1 cellular context compared by ENCODE assay signal in the genomic region with DNA sequence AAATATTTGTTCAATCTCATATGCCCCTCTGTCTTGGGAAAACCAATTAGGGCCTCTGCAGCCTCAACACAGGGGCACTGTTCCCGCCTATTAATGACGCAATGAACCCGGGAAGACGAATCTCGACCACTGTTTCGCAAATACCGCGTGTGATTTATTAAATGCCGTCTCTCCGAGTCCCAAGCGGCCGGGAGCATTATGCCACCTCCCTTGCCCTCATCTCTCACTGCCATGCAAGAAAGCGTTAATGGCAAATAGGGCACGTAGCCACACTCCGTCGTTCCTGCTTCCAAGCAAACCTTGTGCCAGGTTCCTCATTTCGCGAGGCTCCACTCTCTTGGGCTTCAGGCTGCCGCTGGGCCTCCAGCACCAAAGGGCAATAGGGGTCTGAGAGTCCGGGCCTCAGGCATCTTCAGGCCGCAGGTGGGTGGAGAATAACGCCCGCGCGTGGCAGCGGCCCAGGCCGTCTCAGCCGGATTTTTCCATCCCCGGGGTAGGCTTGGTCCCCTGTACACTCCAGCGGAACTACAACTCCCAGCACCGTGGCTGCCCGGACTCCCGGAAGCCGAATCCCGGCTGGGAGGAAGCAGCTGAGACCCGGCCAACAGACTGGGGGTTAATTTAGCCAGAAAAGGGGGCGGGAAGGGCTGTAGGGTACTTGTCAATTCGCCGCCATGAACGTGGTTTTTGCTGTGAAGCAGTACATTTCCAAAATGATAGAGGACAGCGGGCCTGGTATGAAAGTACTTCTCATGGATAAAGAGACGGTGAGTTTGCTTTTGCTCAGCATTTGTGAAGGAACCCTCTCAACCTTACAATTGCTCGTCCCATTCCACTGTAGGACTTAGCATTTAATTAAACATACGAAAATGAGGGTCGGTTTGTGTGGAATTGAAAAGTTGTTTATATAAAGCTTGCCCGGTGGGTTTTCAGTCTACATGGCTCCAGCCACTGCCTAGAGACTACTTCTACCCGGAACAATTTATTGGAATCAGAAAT.
TF ChIP-seq lines count a peak whose summit lies in the region.

A gene with protein sequence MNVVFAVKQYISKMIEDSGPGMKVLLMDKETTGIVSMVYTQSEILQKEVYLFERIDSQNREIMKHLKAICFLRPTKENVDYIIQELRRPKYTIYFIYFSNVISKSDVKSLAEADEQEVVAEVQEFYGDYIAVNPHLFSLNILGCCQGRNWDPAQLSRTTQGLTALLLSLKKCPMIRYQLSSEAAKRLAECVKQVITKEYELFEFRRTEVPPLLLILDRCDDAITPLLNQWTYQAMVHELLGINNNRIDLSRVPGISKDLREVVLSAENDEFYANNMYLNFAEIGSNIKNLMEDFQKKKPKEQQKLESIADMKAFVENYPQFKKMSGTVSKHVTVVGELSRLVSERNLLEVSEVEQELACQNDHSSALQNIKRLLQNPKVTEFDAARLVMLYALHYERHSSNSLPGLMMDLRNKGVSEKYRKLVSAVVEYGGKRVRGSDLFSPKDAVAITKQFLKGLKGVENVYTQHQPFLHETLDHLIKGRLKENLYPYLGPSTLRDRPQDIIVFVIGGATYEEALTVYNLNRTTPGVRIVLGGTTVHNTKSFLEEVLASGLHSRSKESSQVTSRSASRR (plus strand): TSS at position 593 of the 999 bp plus-strand sequence. CDS start 82 bp downstream, at position 675.

TF ChIP-seq in K562, 482 proteins besides CTCF, POLR2A, EP300 and RAD21 (continued from another document and continues in another):
- TF ChIP-seq, protein P1, sequence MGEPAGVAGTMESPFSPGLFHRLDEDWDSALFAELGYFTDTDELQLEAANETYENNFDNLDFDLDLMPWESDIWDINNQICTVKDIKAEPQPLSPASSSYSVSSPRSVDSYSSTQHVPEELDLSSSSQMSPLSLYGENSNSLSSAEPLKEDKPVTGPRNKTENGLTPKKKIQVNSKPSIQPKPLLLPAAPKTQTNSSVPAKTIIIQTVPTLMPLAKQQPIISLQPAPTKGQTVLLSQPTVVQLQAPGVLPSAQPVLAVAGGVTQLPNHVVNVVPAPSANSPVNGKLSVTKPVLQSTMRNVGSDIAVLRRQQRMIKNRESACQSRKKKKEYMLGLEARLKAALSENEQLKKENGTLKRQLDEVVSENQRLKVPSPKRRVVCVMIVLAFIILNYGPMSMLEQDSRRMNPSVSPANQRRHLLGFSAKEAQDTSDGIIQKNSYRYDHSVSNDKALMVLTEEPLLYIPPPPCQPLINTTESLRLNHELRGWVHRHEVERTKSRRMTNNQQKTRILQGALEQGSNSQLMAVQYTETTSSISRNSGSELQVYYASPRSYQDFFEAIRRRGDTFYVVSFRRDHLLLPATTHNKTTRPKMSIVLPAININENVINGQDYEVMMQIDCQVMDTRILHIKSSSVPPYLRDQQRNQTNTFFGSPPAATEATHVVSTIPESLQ (CRISPR knock-in tag; IDR thresholded peaks at IDR 0.05), result no peak
- TF ChIP-seq RBM34 (IDR thresholded peaks at IDR 0.05; ENCODE audit: borderline replicate concordance, insufficient read depth, low read length), result no peak
- no peak for TF ChIP-seq FOSL1 (tag; conservative IDR thresholded peaks at IDR 0.05)
- peak; percentile 53 to 60; a peak in 3 of 4 replicates for TF ChIP-seq HDAC1 (IDR thresholded peaks at IDR 0.05)
- TF ChIP-seq HDGF (IDR thresholded peaks at IDR 0.05), result no peak
- peak; percentile 57; the same call in 1 of the 2 replicates for TF ChIP-seq ZSCAN29 (IDR thresholded peaks at IDR 0.05)
- TF ChIP-seq MAZ (CRISPR knock-in tag; conservative IDR thresholded peaks at IDR 0.05 in 1 of 2, IDR thresholded peaks at IDR 0.05 in 1 of 2), result peak; percentile 55 to 67
- TF ChIP-seq, protein P2, sequence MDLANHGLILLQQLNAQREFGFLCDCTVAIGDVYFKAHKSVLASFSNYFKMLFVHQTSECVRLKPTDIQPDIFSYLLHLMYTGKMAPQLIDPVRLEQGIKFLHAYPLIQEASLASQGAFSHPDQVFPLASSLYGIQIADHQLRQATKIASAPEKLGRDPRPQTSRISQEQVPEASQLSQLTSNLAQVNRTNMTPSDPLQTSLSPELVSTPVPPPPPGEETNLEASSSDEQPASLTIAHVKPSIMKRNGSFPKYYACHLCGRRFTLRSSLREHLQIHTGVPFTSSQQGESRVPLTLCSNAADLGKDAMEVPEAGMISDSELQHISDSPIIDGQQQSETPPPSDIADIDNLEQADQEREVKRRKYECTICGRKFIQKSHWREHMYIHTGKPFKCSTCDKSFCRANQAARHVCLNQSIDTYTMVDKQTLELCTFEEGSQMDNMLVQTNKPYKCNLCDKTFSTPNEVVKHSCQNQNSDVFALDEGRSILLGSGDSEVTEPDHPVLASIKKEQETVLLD (IDR thresholded peaks at IDR 0.05), result peak; percentile 39; the same call in 1 of the 2 replicates
- TF ChIP-seq, protein P3, sequence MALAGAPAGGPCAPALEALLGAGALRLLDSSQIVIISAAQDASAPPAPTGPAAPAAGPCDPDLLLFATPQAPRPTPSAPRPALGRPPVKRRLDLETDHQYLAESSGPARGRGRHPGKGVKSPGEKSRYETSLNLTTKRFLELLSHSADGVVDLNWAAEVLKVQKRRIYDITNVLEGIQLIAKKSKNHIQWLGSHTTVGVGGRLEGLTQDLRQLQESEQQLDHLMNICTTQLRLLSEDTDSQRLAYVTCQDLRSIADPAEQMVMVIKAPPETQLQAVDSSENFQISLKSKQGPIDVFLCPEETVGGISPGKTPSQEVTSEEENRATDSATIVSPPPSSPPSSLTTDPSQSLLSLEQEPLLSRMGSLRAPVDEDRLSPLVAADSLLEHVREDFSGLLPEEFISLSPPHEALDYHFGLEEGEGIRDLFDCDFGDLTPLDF (CRISPR knock-in tag; IDR thresholded peaks at IDR 0.05), result peak; percentile 89
- TF ChIP-seq TCF3 (CRISPR knock-in tag; IDR thresholded peaks at IDR 0.05), result 0 out of 2 replicates have a peak, but pooled peaks have one; percentile 11
- TF ChIP-seq SIX5 (IDR thresholded peaks at IDR 0.05; ENCODE audit: borderline replicate concordance in 1 of 2, insufficient read depth in 1 of 2, low read depth in 1 of 2, low read length in 2 of 2), result peak; percentile 67 to 70; a peak in 3 of 4 replicates
- TF ChIP-seq TSC22D4 (tag; IDR thresholded peaks at IDR 0.05), result no peak
- TF ChIP-seq KAT7 (CRISPR knock-in tag; IDR thresholded peaks at IDR 0.05; ENCODE audit: borderline replicate concordance), result peak; percentile 87; the same call in 1 of the 2 replicates
- TF ChIP-seq MTA1 (IDR thresholded peaks at IDR 0.05; ENCODE audit: borderline replicate concordance), result no peak; the same call in 1 of the 2 replicates
- TF ChIP-seq, protein P4, sequence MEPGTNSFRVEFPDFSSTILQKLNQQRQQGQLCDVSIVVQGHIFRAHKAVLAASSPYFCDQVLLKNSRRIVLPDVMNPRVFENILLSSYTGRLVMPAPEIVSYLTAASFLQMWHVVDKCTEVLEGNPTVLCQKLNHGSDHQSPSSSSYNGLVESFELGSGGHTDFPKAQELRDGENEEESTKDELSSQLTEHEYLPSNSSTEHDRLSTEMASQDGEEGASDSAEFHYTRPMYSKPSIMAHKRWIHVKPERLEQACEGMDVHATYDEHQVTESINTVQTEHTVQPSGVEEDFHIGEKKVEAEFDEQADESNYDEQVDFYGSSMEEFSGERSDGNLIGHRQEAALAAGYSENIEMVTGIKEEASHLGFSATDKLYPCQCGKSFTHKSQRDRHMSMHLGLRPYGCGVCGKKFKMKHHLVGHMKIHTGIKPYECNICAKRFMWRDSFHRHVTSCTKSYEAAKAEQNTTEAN (CRISPR knock-in tag; IDR thresholded peaks at IDR 0.05), result 0 out of 2 replicates have a peak, but pooled peaks have one; percentile 41
- TF ChIP-seq, protein P5, sequence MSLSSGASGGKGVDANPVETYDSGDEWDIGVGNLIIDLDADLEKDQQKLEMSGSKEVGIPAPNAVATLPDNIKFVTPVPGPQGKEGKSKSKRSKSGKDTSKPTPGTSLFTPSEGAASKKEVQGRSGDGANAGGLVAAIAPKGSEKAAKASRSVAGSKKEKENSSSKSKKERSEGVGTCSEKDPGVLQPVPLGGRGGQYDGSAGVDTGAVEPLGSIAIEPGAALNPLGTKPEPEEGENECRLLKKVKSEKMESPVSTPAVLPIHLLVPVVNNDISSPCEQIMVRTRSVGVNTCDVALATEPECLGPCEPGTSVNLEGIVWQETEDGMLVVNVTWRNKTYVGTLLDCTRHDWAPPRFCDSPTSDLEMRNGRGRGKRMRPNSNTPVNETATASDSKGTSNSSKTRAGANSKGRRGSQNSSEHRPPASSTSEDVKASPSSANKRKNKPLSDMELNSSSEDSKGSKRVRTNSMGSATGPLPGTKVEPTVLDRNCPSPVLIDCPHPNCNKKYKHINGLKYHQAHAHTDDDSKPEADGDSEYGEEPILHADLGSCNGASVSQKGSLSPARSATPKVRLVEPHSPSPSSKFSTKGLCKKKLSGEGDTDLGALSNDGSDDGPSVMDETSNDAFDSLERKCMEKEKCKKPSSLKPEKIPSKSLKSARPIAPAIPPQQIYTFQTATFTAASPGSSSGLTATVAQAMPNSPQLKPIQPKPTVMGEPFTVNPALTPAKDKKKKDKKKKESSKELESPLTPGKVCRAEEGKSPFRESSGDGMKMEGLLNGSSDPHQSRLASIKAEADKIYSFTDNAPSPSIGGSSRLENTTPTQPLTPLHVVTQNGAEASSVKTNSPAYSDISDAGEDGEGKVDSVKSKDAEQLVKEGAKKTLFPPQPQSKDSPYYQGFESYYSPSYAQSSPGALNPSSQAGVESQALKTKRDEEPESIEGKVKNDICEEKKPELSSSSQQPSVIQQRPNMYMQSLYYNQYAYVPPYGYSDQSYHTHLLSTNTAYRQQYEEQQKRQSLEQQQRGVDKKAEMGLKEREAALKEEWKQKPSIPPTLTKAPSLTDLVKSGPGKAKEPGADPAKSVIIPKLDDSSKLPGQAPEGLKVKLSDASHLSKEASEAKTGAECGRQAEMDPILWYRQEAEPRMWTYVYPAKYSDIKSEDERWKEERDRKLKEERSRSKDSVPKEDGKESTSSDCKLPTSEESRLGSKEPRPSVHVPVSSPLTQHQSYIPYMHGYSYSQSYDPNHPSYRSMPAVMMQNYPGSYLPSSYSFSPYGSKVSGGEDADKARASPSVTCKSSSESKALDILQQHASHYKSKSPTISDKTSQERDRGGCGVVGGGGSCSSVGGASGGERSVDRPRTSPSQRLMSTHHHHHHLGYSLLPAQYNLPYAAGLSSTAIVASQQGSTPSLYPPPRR (CRISPR knock-in tag; IDR thresholded peaks at IDR 0.05; ENCODE audit: borderline replicate concordance), result peak; percentile 98
- no peak for TF ChIP-seq NFXL1 (CRISPR knock-in tag; IDR thresholded peaks at IDR 0.05)
- TF ChIP-seq DDX20 (tag; IDR thresholded peaks at IDR 0.05; ENCODE audit: low read depth), result no peak
- TF ChIP-seq SMARCA5 (IDR thresholded peaks at IDR 0.05), result no peak
- TF ChIP-seq NFE2 (IDR thresholded peaks at IDR 0.05; ENCODE audit: low read depth), result no peak
- TF ChIP-seq, protein P6, sequence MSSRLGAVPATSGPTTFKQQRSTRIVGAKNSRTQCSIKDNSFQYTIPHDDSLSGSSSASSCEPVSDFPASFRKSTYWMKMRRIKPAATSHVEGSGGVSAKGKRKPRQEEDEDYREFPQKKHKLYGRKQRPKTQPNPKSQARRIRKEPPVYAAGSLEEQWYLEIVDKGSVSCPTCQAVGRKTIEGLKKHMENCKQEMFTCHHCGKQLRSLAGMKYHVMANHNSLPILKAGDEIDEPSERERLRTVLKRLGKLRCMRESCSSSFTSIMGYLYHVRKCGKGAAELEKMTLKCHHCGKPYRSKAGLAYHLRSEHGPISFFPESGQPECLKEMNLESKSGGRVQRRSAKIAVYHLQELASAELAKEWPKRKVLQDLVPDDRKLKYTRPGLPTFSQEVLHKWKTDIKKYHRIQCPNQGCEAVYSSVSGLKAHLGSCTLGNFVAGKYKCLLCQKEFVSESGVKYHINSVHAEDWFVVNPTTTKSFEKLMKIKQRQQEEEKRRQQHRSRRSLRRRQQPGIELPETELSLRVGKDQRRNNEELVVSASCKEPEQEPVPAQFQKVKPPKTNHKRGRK (tag; IDR thresholded peaks at IDR 0.05), result no peak
- TF ChIP-seq PHB (CRISPR knock-in tag; IDR thresholded peaks at IDR 0.05), result no peak
- TF ChIP-seq XRCC5 (IDR thresholded peaks at IDR 0.05; ENCODE audit: low read depth, low read length), result peak; percentile 71
- TF ChIP-seq MYNN (IDR thresholded peaks at IDR 0.05), result 0 out of 2 replicates have a peak, but pooled peaks have one; percentile 21
- no peak for TF ChIP-seq MYNN (CRISPR knock-in tag; IDR thresholded peaks at IDR 0.05)
- no peak for TF ChIP-seq KHSRP (IDR thresholded peaks at IDR 0.05)
- no peak for TF ChIP-seq ZNF212 (CRISPR knock-in tag; IDR thresholded peaks at IDR 0.05)
- peak; percentile 70 for TF ChIP-seq ETV5 (CRISPR knock-in tag; IDR thresholded peaks at IDR 0.05; ENCODE audit: low read depth)
- TF ChIP-seq, protein P7, sequence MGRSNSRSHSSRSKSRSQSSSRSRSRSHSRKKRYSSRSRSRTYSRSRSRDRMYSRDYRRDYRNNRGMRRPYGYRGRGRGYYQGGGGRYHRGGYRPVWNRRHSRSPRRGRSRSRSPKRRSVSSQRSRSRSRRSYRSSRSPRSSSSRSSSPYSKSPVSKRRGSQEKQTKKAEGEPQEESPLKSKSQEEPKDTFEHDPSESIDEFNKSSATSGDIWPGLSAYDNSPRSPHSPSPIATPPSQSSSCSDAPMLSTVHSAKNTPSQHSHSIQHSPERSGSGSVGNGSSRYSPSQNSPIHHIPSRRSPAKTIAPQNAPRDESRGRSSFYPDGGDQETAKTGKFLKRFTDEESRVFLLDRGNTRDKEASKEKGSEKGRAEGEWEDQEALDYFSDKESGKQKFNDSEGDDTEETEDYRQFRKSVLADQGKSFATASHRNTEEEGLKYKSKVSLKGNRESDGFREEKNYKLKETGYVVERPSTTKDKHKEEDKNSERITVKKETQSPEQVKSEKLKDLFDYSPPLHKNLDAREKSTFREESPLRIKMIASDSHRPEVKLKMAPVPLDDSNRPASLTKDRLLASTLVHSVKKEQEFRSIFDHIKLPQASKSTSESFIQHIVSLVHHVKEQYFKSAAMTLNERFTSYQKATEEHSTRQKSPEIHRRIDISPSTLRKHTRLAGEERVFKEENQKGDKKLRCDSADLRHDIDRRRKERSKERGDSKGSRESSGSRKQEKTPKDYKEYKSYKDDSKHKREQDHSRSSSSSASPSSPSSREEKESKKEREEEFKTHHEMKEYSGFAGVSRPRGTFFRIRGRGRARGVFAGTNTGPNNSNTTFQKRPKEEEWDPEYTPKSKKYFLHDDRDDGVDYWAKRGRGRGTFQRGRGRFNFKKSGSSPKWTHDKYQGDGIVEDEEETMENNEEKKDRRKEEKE (IDR thresholded peaks at IDR 0.05; ENCODE audit: borderline replicate concordance in 1 of 2, control insufficient read depth in 1 of 2, low read depth in 2 of 2, low read length in 1 of 2), result peak; percentile 48 to 85; a peak in 1 of 4 replicates
- TF ChIP-seq ZEB2 (IDR thresholded peaks at IDR 0.05), result peak; percentile 95
- TF ChIP-seq MXI1 (IDR thresholded peaks at IDR 0.05; ENCODE audit: low read depth, low read length), result peak; percentile 60; the same call in 1 of the 2 replicates
- TF ChIP-seq, protein P8, sequence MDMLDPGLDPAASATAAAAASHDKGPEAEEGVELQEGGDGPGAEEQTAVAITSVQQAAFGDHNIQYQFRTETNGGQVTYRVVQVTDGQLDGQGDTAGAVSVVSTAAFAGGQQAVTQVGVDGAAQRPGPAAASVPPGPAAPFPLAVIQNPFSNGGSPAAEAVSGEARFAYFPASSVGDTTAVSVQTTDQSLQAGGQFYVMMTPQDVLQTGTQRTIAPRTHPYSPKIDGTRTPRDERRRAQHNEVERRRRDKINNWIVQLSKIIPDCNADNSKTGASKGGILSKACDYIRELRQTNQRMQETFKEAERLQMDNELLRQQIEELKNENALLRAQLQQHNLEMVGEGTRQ (CRISPR knock-in tag; IDR thresholded peaks at IDR 0.05), result no peak
- no peak for TF ChIP-seq SRSF7 (optimal IDR thresholded peaks at IDR 0.05; ENCODE audit: low read depth, low read length)
